In genomic region chr17:10792156-10792555, GRCh38 we compare ENCODE assay signal across 16 cellular contexts. TPM values are rescaled to one million over a fixed set of nuclear protein-coding genes. Genes with fewer than 3 reads are reported as not detected.
A peak's percentile ranks its signal among the peaks of the same experiment; 100 is the strongest.
DNase-seq lines count a peak whose midpoint lies in the region; ATAC-seq and TF ChIP-seq lines count a peak whose summit lies in the region.
"Had no signal": no experiment of that assay in that cellular context is flagged by ENCODE, and none has a peak within 500 bp of the region (broad histone marks: within the 10 kb centered on the region; RNA-seq: fewer than 3 reads in every experiment).

No MANE protein-coding gene starts in this region.

- DNase-seq in GDM1 (lab: John Stamatoyannopoulos, UW) (peak; percentile 29), mammary epithelial cell (peak; percentile 2), substantia nigra (lab: John Stamatoyannopoulos, UW) (no peak), RPMI8226 (no peak), osteocyte (ENCODE audit: extremely low spot score, unreplicated experiment) (no peak)
- DNase-seq in naive thymus-derived CD4-positive, alpha-beta T cell, result no peak
- DNase-seq: EL, spleen had no signal

- no TSS peak for BruUV-seq in mammary epithelial cell (replicated peaks; lab: Mats Ljungman, UMichigan)

- in situ Hi-C loops in mammary epithelial cell (cut with MboI; ENCODE audit: low sequenced_read_pairs in 2 of 2), result no loop called here

- TF ChIP-seq CTCF in mammary epithelial cell (conservative IDR thresholded peaks at IDR 0.05 in 1 of 2, IDR thresholded peaks at IDR 0.05 in 1 of 2; ENCODE audit: extremely low read depth in 1 of 2, insufficient read depth in 1 of 2, low read depth in 1 of 2, low read length in 2 of 2) (no peak), osteocyte (IDR thresholded peaks at IDR 0.05) (no peak)

- peaks cover 0 to 9% (median 0%) of the 10 kb centered on the region in 5 donors for H3K27me3 Mint-ChIP-seq in naive thymus-derived CD4-positive, alpha-beta T cell
- H3K27me3 Mint-ChIP-seq in osteocyte (ENCODE audit: unreplicated experiment), result no peaks in the 10 kb centered on the region
- H3K27me3 Mint-ChIP-seq: dendritic cell treated with granulocyte-macrophage colony-stimulating factor and Interleukin-4, amounts not matched to agents 40 ng/mL and 50 ng/mL, for 4 days had no signal

- intact Hi-C loops in mammary epithelial cell (cut with micrococcal nuclease), result no loop called here
- intact Hi-C loops in naive thymus-derived CD4-positive, alpha-beta T cell (cut with micrococcal nuclease), result no loop called here

- H3K4me2 ChIP-seq in BLaER1, result peak overlapping the region; percentile 65
- no peak overlapping the region for H3K4me2 ChIP-seq in mammary epithelial cell (ENCODE audit: insufficient read depth, low read depth, low read length)

- 18% methylated on average over 6 of the region's 8 CpGs for WGBS in mammary epithelial cell (ENCODE audit: low coverage, missing lambda C conversion rate)

- H3K36me3 ChIP-seq in BLaER1 (no peaks in the 10 kb centered on the region), mammary epithelial cell (ENCODE audit: insufficient read depth, low read length) (no peaks in the 10 kb centered on the region)
- no peaks in the 10 kb centered on the region for H3K36me3 ChIP-seq in naive thymus-derived CD4-positive, alpha-beta T cell (ENCODE audit: control insufficient read depth in 2 of 3, insufficient read depth in 3 of 3, low read length in 3 of 3)
- H3K36me3 ChIP-seq: spleen, tibial nerve had no signal

- H3K36me3 Mint-ChIP-seq in naive thymus-derived CD4-positive, alpha-beta T cell, result no peaks in the 10 kb centered on the region
- no peaks in the 10 kb centered on the region for H3K36me3 Mint-ChIP-seq in osteocyte (ENCODE audit: unreplicated experiment)
- H3K36me3 Mint-ChIP-seq: memory B cell, WTC11 had no signal

- no peak overlapping the region for H3K4me3 ChIP-seq in BLaER1
- no peak overlapping the region for H3K4me3 ChIP-seq in mammary epithelial cell (replicated peaks in 1 of 3; ENCODE audit: insufficient read depth in 1 of 3, low read depth in 2 of 3, low read length in 3 of 3)
- H3K4me3 ChIP-seq in naive thymus-derived CD4-positive, alpha-beta T cell (ENCODE audit: low read length), result no peak overlapping the region
- H3K4me3 ChIP-seq: spleen, tibial nerve had no signal

- no peak overlapping the region for H3K27ac Mint-ChIP-seq in naive thymus-derived CD4-positive, alpha-beta T cell
- H3K27ac Mint-ChIP-seq in osteocyte (ENCODE audit: unreplicated experiment), result no peak overlapping the region
- H3K27ac Mint-ChIP-seq: dendritic cell treated with granulocyte-macrophage colony-stimulating factor and Interleukin-4, amounts not matched to agents 40 ng/mL and 50 ng/mL, for 4 days; memory B cell; WTC11 had no signal

- H3K79me2 ChIP-seq in mammary epithelial cell (ENCODE audit: insufficient read depth, low read length), result no peaks in the 10 kb centered on the region

- H3K27me3 ChIP-seq in BLaER1 (no peaks in the 10 kb centered on the region), mammary epithelial cell (ENCODE audit: insufficient read depth, low read length) (no peaks in the 10 kb centered on the region)
- peaks cover 0 to 2% of the 10 kb centered on the region in 2 donors for H3K27me3 ChIP-seq in naive thymus-derived CD4-positive, alpha-beta T cell (ENCODE audit: control insufficient read depth in 2 of 2, insufficient read depth in 2 of 2, low read length in 2 of 2)
- H3K27me3 ChIP-seq: spleen, tibial nerve had no signal

- peak overlapping the region; percentile 12; the same call in 1 of the 2 replicates for H3K9ac ChIP-seq in BLaER1
- H3K9ac ChIP-seq in mammary epithelial cell (ENCODE audit: insufficient read depth, low read length), result no peak overlapping the region

- H3K9me3 ChIP-seq in BLaER1 (no peaks in the 10 kb centered on the region), mammary epithelial cell (replicated peaks; ENCODE audit: insufficient read depth, low read length) (peaks cover 13% of the 10 kb centered on the region)
- no peaks in the 10 kb centered on the region for H3K9me3 ChIP-seq in naive thymus-derived CD4-positive, alpha-beta T cell (ENCODE audit: control insufficient read depth in 2 of 3, low read length in 3 of 3)
- H3K9me3 ChIP-seq: spleen, tibial nerve had no signal

- H3K9me3 Mint-ChIP-seq in naive thymus-derived CD4-positive, alpha-beta T cell, result no peaks in the 10 kb centered on the region
- no peaks in the 10 kb centered on the region for H3K9me3 Mint-ChIP-seq in osteocyte (ENCODE audit: unreplicated experiment)
- H3K9me3 Mint-ChIP-seq: dendritic cell treated with granulocyte-macrophage colony-stimulating factor and Interleukin-4, amounts not matched to agents 40 ng/mL and 50 ng/mL, for 4 days; memory B cell; WTC11 had no signal

- ATAC-seq in naive thymus-derived CD4-positive, alpha-beta T cell, result peak; percentile 76
- ATAC-seq in GM19328 (IDR thresholded peaks at IDR 0.05; ENCODE audit: unreplicated experiment), result no peak
- ATAC-seq: WTC11 had no signal

- H3K4me3 Mint-ChIP-seq in naive thymus-derived CD4-positive, alpha-beta T cell, result no peak overlapping the region
- no peak overlapping the region for H3K4me3 Mint-ChIP-seq in osteocyte (ENCODE audit: unreplicated experiment)
- H3K4me3 Mint-ChIP-seq: dendritic cell treated with granulocyte-macrophage colony-stimulating factor and Interleukin-4, amounts not matched to agents 40 ng/mL and 50 ng/mL, for 4 days; memory B cell; WTC11 had no signal

- H3K4me1 Mint-ChIP-seq in naive thymus-derived CD4-positive, alpha-beta T cell, result peaks cover 0 to 4% (median 0%) of the 10 kb centered on the region in 7 donors
- H3K4me1 Mint-ChIP-seq in osteocyte (ENCODE audit: unreplicated experiment), result no peaks in the 10 kb centered on the region
- H3K4me1 Mint-ChIP-seq: memory B cell had no signal

- dilution Hi-C loops in mammary epithelial cell (cut with HindIII; ENCODE audit: low sequenced_read_pairs), result no loop called here

- H4K20me1 ChIP-seq in BLaER1 (no peaks in the 10 kb centered on the region), mammary epithelial cell (ENCODE audit: insufficient read depth, low read length) (no peaks in the 10 kb centered on the region)

- POLR2A ChIA-PET in naive thymus-derived CD4-positive, alpha-beta T cell (lab: Charles Lee), result no interaction called here

- no peak overlapping the region for H2AFZ ChIP-seq in mammary epithelial cell (ENCODE audit: low read depth, low read length)

- CTCF ChIA-PET in mammary epithelial cell (lab: Charles Lee; ENCODE audit: low non-redundant PET), result no interaction called here
- CTCF ChIA-PET in naive thymus-derived CD4-positive, alpha-beta T cell (lab: Charles Lee), result interaction anchor here (0.6 kb wide), 1 partner anchor 53 kb away, joined by 3 read pairs; no protein-coding TSS in a partner anchor

- H3K27ac ChIP-seq in BLaER1 (peak overlapping the region; percentile 47), mammary epithelial cell (ENCODE audit: insufficient read depth, low read depth, low read length) (no peak overlapping the region), substantia nigra (ENCODE audit: low read depth, low read length, poor library complexity, severe bottlenecking) (no peak overlapping the region)
- H3K27ac ChIP-seq in naive thymus-derived CD4-positive, alpha-beta T cell (ENCODE audit: low read depth, low read length), result no peak overlapping the region
- H3K27ac ChIP-seq: spleen, tibial nerve had no signal

- H3K4me1 ChIP-seq in BLaER1 (peaks cover 15% of the 10 kb centered on the region), mammary epithelial cell (ENCODE audit: insufficient read depth, low read length) (no peaks in the 10 kb centered on the region)
- no peaks in the 10 kb centered on the region for H3K4me1 ChIP-seq in naive thymus-derived CD4-positive, alpha-beta T cell (ENCODE audit: control insufficient read depth in 2 of 2, insufficient read depth in 2 of 2, low read length in 2 of 2)
- H3K4me1 ChIP-seq: spleen had no signal

RNA-seq across cellular contexts. Expression of gene TMEM238L, which starts 11.7 kb away (rescaled TPM):
- not detected for total RNA-seq in mammary epithelial cell
- not detected for polyA plus RNA-seq in mammary epithelial cell
- polyA minus RNA-seq in mammary epithelial cell, result not detected
- not detected for total RNA-seq in naive thymus-derived CD4-positive, alpha-beta T cell
- polyA plus RNA-seq in naive thymus-derived CD4-positive, alpha-beta T cell, result not detected
- total RNA-seq in osteocyte, result not detected in 2 replicates
- total RNA-seq: osteoblast, spleen, tibial nerve, WTC11 had no signal
- polyA plus RNA-seq: BJ, spleen had no signal

RNA-seq across cellular contexts. Expression of gene PIRT, which starts 45.7 kb away (rescaled TPM):
- total RNA-seq in mammary epithelial cell, result not detected
- polyA plus RNA-seq in mammary epithelial cell, result not detected
- not detected for polyA minus RNA-seq in mammary epithelial cell
- not detected for total RNA-seq in naive thymus-derived CD4-positive, alpha-beta T cell
- not detected for polyA plus RNA-seq in naive thymus-derived CD4-positive, alpha-beta T cell
- not detected in 2 replicates for total RNA-seq in osteocyte
- total RNA-seq: osteoblast, spleen, tibial nerve, WTC11 had no signal
- polyA plus RNA-seq: BJ had no signal

Comparison
In these comparisons a context has a peak if more than half of its experiments do, and no peak if none do; other contexts are left out.
1. DNase-seq: peak in GDM1 (single experiment) and mammary epithelial cell (single experiment); none in naive thymus-derived CD4-positive, alpha-beta T cell (0 of 9), substantia nigra (0 of 49), RPMI8226 (single experiment) and osteocyte (single experiment).